ENCODE assay signal across 16 cellular contexts in genomic region chr1:207817778-207818751, GRCh38.
DNase-seq lines count a peak whose midpoint lies in the region; ATAC-seq and TF ChIP-seq lines count a peak whose summit lies in the region.
"Had no signal": no experiment of that assay in that cellular context is flagged by ENCODE, and none has a peak within 500 bp of the region (broad histone marks: within the 10 kb centered on the region; RNA-seq: fewer than 3 reads in every experiment).

No MANE protein-coding gene starts in this region.

- H3K27ac Mint-ChIP-seq in naive thymus-derived CD4-positive, alpha-beta T cell = peak overlapping the region in 6 of 9 donors; percentile 24 to 84 (median 50)
- H3K27ac Mint-ChIP-seq: activated B cell treated with CpG ODN at 0.5 μM for 24 hours had no signal

- in situ Hi-C loops in transverse colon (cut with MboI; ENCODE audit: low pct_ligation_motif_present in 1 of 4, low pct_unique_long_range_greater_than_20kb in 1 of 4, low sequenced_read_pairs in 3 of 4) (no loop called here), GM13977 (cut with MboI; ENCODE audit: low pct_unique_long_range_greater_than_20kb, low sequenced_read_pairs, unreplicated experiment) (no loop called here)

- H3K4me3 Mint-ChIP-seq in naive thymus-derived CD4-positive, alpha-beta T cell = peak overlapping the region in 3 of 10 donors; percentile 17 to 35 (median 22)
- H3K4me3 Mint-ChIP-seq: activated B cell treated with CpG ODN at 0.5 μM for 24 hours had no signal

- peaks cover 4 to 42% of the 10 kb centered on the region in 2 donors for H3K4me1 ChIP-seq in naive thymus-derived CD4-positive, alpha-beta T cell (ENCODE audit: control insufficient read depth in 2 of 2, insufficient read depth in 2 of 2, low read length in 2 of 2)
- H3K4me1 ChIP-seq in transverse colon = peaks cover 50 to 92% (median 84%) of the 10 kb centered on the region in 4 donors

- ATAC-seq in naive thymus-derived CD4-positive, alpha-beta T cell = no peak
- ATAC-seq in GM21619 (IDR thresholded peaks at IDR 0.05; ENCODE audit: unreplicated experiment) = no peak

- peaks cover 0 to 5% (median 0%) of the 10 kb centered on the region in 11 donors for H3K9me3 Mint-ChIP-seq in naive thymus-derived CD4-positive, alpha-beta T cell
- H3K9me3 Mint-ChIP-seq: activated B cell treated with CpG ODN at 0.5 μM for 24 hours had no signal

- no peak for TF ChIP-seq POLR2A in transverse colon (IDR thresholded peaks at IDR 0.05)

- no peak for TF ChIP-seq EP300 in transverse colon (IDR thresholded peaks at IDR 0.05; ENCODE audit: low read depth)

- H3K27ac ChIP-seq in dorsolateral prefrontal cortex (peak overlapping the region in 57 of 59 donors; percentile 21 to 100 (median 99)), transverse colon (peak overlapping the region; percentile 44 to 99 (median 96))
- H3K27ac ChIP-seq in naive thymus-derived CD4-positive, alpha-beta T cell (ENCODE audit: low read depth, low read length) = no peak overlapping the region

- POLR2A ChIA-PET in naive thymus-derived CD4-positive, alpha-beta T cell (lab: Charles Lee) = interaction anchor here (0.7 to 1.5 kb wide), 5 partner anchors 11 to 126 kb away, joined by 3 to 7 read pairs (median 3); no protein-coding TSS in a partner anchor

- H3K27me3 ChIP-seq in dorsolateral prefrontal cortex (no peaks in the 10 kb centered on the region), transverse colon (no peaks in the 10 kb centered on the region)
- H3K27me3 ChIP-seq in naive thymus-derived CD4-positive, alpha-beta T cell (ENCODE audit: control insufficient read depth in 2 of 2, insufficient read depth in 2 of 2, low read length in 2 of 2) = no peaks in the 10 kb centered on the region
- H3K27me3 ChIP-seq: SJSA1 had no signal

- CTCF ChIA-PET in naive thymus-derived CD4-positive, alpha-beta T cell (lab: Charles Lee) = interaction anchor here (1.3 to 1.6 kb wide), 2 partner anchors 21 to 51 kb away, joined by 5 to 10 read pairs; no protein-coding TSS in a partner anchor

- peaks cover 4 to 72% (median 27%) of the 10 kb centered on the region in 3 experiments for H3K36me3 ChIP-seq in naive thymus-derived CD4-positive, alpha-beta T cell (ENCODE audit: control insufficient read depth in 2 of 3, insufficient read depth in 3 of 3, low read length in 3 of 3)
- peaks cover 0 to 44% (median 21%) of the 10 kb centered on the region in 4 donors for H3K36me3 ChIP-seq in transverse colon

- TF ChIP-seq CTCF in dorsolateral prefrontal cortex (IDR thresholded peaks at IDR 0.05 in 54 of 56, conservative IDR thresholded peaks at IDR 0.05 in 2 of 56; ENCODE audit: low read depth in 1 of 56, partially characterized antibody in 56 of 56) = no peak
- no peak for TF ChIP-seq CTCF in transverse colon (IDR thresholded peaks at IDR 0.05)
- no peak for TF ChIP-seq CTCF in GM13977 (IDR thresholded peaks at IDR 0.05; ENCODE audit: extremely low read depth, insufficient read depth, missing control alignments)

- peak; percentile 28 for DNase-seq in activated CD8-positive, alpha-beta memory T cell treated with anti-CD3 and anti-CD28 coated beads for 24 hours
- DNase-seq in activated CD8-positive, alpha-beta memory T cell treated with anti-CD3 and anti-CD28 coated beads, Interleukin-2, amount 50 U/mL, for 4 hours = no peak
- DNase-seq in dorsolateral prefrontal cortex = no peak
- DNase-seq in naive thymus-derived CD4-positive, alpha-beta T cell = no peak
- no peak for DNase-seq in transverse colon
- no peak for DNase-seq in GM13977 (ENCODE audit: low spot score)
- no peak for DNase-seq in NCI-H526 (lab: John Stamatoyannopoulos, UW)
- DNase-seq: activated B cell treated with CpG ODN at 0.5 μM for 24 hours; DMS79 treated with DMSO at 0.1 percent for 48 hours; effector memory CD4-positive, alpha-beta T cell; hippocampal formation; NCI-H1105; NCI-H774; small intestine had no signal

- H3K9me3 ChIP-seq in naive thymus-derived CD4-positive, alpha-beta T cell (ENCODE audit: control insufficient read depth in 2 of 3, low read length in 3 of 3) = no peaks in the 10 kb centered on the region
- H3K9me3 ChIP-seq in transverse colon = no peaks in the 10 kb centered on the region
- H3K9me3 ChIP-seq: SJSA1 had no signal

- no peaks in the 10 kb centered on the region for H3K27me3 Mint-ChIP-seq in naive thymus-derived CD4-positive, alpha-beta T cell
- H3K27me3 Mint-ChIP-seq: activated B cell treated with CpG ODN at 0.5 μM for 24 hours had no signal

- WGBS in transverse colon (ENCODE audit: low coverage in 1 of 2), 2 donors = 85 to 87% methylated on average over 8 to 48 of the region's 48 CpGs

- peaks cover 64 to 97% (median 91%) of the 10 kb centered on the region in 7 donors for H3K4me1 Mint-ChIP-seq in naive thymus-derived CD4-positive, alpha-beta T cell

- H3K4me3 ChIP-seq in dorsolateral prefrontal cortex (peak overlapping the region in 58 of 59 donors; percentile 48 to 99 (median 90)), transverse colon (peak overlapping the region in 1 of 4 donors; percentile 76)
- H3K4me3 ChIP-seq in naive thymus-derived CD4-positive, alpha-beta T cell (ENCODE audit: low read length) = no peak overlapping the region

- H3K36me3 Mint-ChIP-seq in naive thymus-derived CD4-positive, alpha-beta T cell = peaks cover 14 to 64% (median 39%) of the 10 kb centered on the region in 5 donors

- intact Hi-C loops in dorsolateral prefrontal cortex (cut with DNase I) = no loop called here
- intact Hi-C loops in naive thymus-derived CD4-positive, alpha-beta T cell (cut with micrococcal nuclease) = no loop called here
- intact Hi-C loops in transverse colon (cut with DNase I; ENCODE audit: low total_unique reads) = no loop called here
